ENCODE assay signal across 26 cellular contexts in genomic region chr15:22995786-22996185, GRCh38.
"Had no signal": no experiment of that assay in that cellular context is flagged by ENCODE, and none has a peak within 500 bp of the region (broad histone marks: within the 10 kb centered on the region; RNA-seq: fewer than 3 reads in every experiment).

No MANE protein-coding gene starts in this region.

- H3K4me1 Mint-ChIP-seq: activated CD4-positive, alpha-beta memory T cell treated with anti-CD3 and anti-CD28 coated beads, Interleukin-2, amount 10 ng/mL, durations not matched to agents 7 days and 5 days; activated CD8-positive, alpha-beta memory T cell treated with anti-CD3 and anti-CD28 coated beads, Interleukin-2, amount 10 ng/mL, durations not matched to agents 7 days and 5 days; activated naive CD4-positive, alpha-beta T cell treated with anti-CD3 and anti-CD28 coated beads, Interleukin-2, amount 10 ng/mL, durations not matched to agents 7 days and 5 days; activated naive CD8-positive, alpha-beta T cell treated with anti-CD3 and anti-CD28 coated beads, Interleukin-2, amount 50 U/mL, for 24 hours; brain had no signal

- H3K27ac ChIP-seq: WERI-Rb-1 had no signal

- H3K27ac Mint-ChIP-seq: activated CD4-positive, alpha-beta memory T cell treated with anti-CD3 and anti-CD28 coated beads, Interleukin-2, amount 10 ng/mL, durations not matched to agents 7 days and 5 days; activated CD8-positive, alpha-beta memory T cell treated with anti-CD3 and anti-CD28 coated beads, Interleukin-2, amount 10 ng/mL, durations not matched to agents 7 days and 5 days; activated naive CD4-positive, alpha-beta T cell treated with anti-CD3 and anti-CD28 coated beads, Interleukin-2, amount 10 ng/mL, durations not matched to agents 7 days and 5 days; activated naive CD8-positive, alpha-beta T cell; activated naive CD8-positive, alpha-beta T cell treated with anti-CD3 and anti-CD28 coated beads, Interleukin-2, amount 50 U/mL, for 24 hours; brain had no signal

- H3K27me3 Mint-ChIP-seq: activated CD4-positive, alpha-beta memory T cell treated with anti-CD3 and anti-CD28 coated beads, Interleukin-2, amount 10 ng/mL, durations not matched to agents 7 days and 5 days; activated CD8-positive, alpha-beta memory T cell treated with anti-CD3 and anti-CD28 coated beads, Interleukin-2, amount 10 ng/mL, durations not matched to agents 7 days and 5 days; activated naive CD4-positive, alpha-beta T cell treated with anti-CD3 and anti-CD28 coated beads, Interleukin-2, amount 10 ng/mL, durations not matched to agents 7 days and 5 days; activated naive CD8-positive, alpha-beta T cell; activated naive CD8-positive, alpha-beta T cell treated with anti-CD3 and anti-CD28 coated beads, Interleukin-2, amount 50 U/mL, for 24 hours; brain had no signal

- ATAC-seq: activated CD8-positive, alpha-beta memory T cell treated with anti-CD3 and anti-CD28 coated beads, Interleukin-2, amount 10 ng/mL, durations not matched to agents 7 days and 5 days; activated naive CD8-positive, alpha-beta T cell treated with anti-CD3 and anti-CD28 coated beads, Interleukin-2, amount 50 U/mL, for 24 hours had no signal

- DNase-seq: activated CD4-positive, alpha-beta memory T cell treated with anti-CD3 and anti-CD28 coated beads, Interleukin-2, amount 10 ng/mL, durations not matched to agents 7 days and 5 days; activated CD4-positive, alpha-beta T cell treated with anti-CD3 and anti-CD28 coated beads for 1 hour; activated CD4-positive, alpha-beta T cell treated with anti-CD3 and anti-CD28 coated beads for 48 hours; activated CD4-positive, CD25-positive, alpha-beta regulatory T cell; activated CD8-positive, alpha-beta memory T cell treated with anti-CD3 and anti-CD28 coated beads for 24 hours; activated CD8-positive, alpha-beta memory T cell treated with anti-CD3 and anti-CD28 coated beads, Interleukin-2, amount 10 ng/mL, durations not matched to agents 7 days and 5 days; activated CD8-positive, alpha-beta memory T cell treated with anti-CD3 and anti-CD28 coated beads, Interleukin-2, amount 50 U/mL, for 48 hours; activated effector memory CD4-positive, alpha-beta T cell treated with Interleukin-2 at 50 U/mL for 16 hours; activated naive CD4-positive, alpha-beta T cell treated with anti-CD3 and anti-CD28 coated beads, Interleukin-2, amount 10 ng/mL, durations not matched to agents 7 days and 5 days; activated naive CD8-positive, alpha-beta T cell treated with anti-CD3 and anti-CD28 coated beads, Interleukin-2, amount 50 U/mL, for 24 hours; activated T-cell treated with anti-CD3 and anti-CD28 coated beads, Interleukin-2, amount 50 U/mL, for 48 hours; anterior cingulate cortex; caudate nucleus; KG1; NCI-H1092 treated with DMSO at 0.1 percent for 48 hours; NCI-H1417 treated with DMSO at 0.1 percent for 48 hours; NCI-H1930; NCI-H2081 treated with DMSO at 0.1 percent for 48 hours; NCI-H345; NCI-H524 treated with DMSO at 0.1 percent for 48 hours; NK-92 treated with Interleukin-12 subunit alpha and Interleukin-12 subunit beta, amount 100 ng/mL, for 24 hours; Right ventricle myocardium superior; T1000; WERI-Rb-1 had no signal

- H3K4me3 Mint-ChIP-seq: activated CD4-positive, alpha-beta memory T cell treated with anti-CD3 and anti-CD28 coated beads, Interleukin-2, amount 10 ng/mL, durations not matched to agents 7 days and 5 days; activated CD8-positive, alpha-beta memory T cell treated with anti-CD3 and anti-CD28 coated beads, Interleukin-2, amount 10 ng/mL, durations not matched to agents 7 days and 5 days; activated naive CD4-positive, alpha-beta T cell treated with anti-CD3 and anti-CD28 coated beads, Interleukin-2, amount 10 ng/mL, durations not matched to agents 7 days and 5 days; activated naive CD8-positive, alpha-beta T cell; activated naive CD8-positive, alpha-beta T cell treated with anti-CD3 and anti-CD28 coated beads, Interleukin-2, amount 50 U/mL, for 24 hours; brain had no signal

- H3K9me3 Mint-ChIP-seq: activated CD4-positive, alpha-beta memory T cell treated with anti-CD3 and anti-CD28 coated beads, Interleukin-2, amount 10 ng/mL, durations not matched to agents 7 days and 5 days; activated naive CD4-positive, alpha-beta T cell treated with anti-CD3 and anti-CD28 coated beads, Interleukin-2, amount 10 ng/mL, durations not matched to agents 7 days and 5 days; activated naive CD8-positive, alpha-beta T cell treated with anti-CD3 and anti-CD28 coated beads, Interleukin-2, amount 50 U/mL, for 24 hours; brain had no signal
